1 cellular context compared by ENCODE assay signal in genomic region chr12:2335109-2335508, GRCh38.
TF ChIP-seq lines count a peak whose summit lies in the region.

No MANE protein-coding gene starts in this region.

TF ChIP-seq in HEK293, 187 proteins besides CTCF, POLR2A, EP300 and RAD21 (continued from another document):
- TF ChIP-seq, protein P1, sequence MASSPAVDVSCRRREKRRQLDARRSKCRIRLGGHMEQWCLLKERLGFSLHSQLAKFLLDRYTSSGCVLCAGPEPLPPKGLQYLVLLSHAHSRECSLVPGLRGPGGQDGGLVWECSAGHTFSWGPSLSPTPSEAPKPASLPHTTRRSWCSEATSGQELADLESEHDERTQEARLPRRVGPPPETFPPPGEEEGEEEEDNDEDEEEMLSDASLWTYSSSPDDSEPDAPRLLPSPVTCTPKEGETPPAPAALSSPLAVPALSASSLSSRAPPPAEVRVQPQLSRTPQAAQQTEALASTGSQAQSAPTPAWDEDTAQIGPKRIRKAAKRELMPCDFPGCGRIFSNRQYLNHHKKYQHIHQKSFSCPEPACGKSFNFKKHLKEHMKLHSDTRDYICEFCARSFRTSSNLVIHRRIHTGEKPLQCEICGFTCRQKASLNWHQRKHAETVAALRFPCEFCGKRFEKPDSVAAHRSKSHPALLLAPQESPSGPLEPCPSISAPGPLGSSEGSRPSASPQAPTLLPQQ (tag by site-specific recombination; IDR thresholded peaks at IDR 0.05), result no peak
- TF ChIP-seq KLF9 (tag by site-specific recombination; IDR thresholded peaks at IDR 0.05; ENCODE audit: low read depth), result no peak
- TF ChIP-seq SP7 (tag by site-specific recombination; IDR thresholded peaks at IDR 0.05), result no peak
- TF ChIP-seq ZNF138 (tag by site-specific recombination; IDR thresholded peaks at IDR 0.05; ENCODE audit: borderline replicate concordance), result no peak
- no peak for TF ChIP-seq ZNF600 (tag by site-specific recombination; IDR thresholded peaks at IDR 0.05)
- 0 out of 2 replicates have a peak, but pooled peaks have one; percentile 11 for TF ChIP-seq ZIC2 (tag by site-specific recombination; IDR thresholded peaks at IDR 0.05)
- TF ChIP-seq, protein P2, sequence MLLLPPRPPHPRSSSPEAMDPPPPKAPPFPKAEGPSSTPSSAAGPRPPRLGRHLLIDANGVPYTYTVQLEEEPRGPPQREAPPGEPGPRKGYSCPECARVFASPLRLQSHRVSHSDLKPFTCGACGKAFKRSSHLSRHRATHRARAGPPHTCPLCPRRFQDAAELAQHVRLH (tag by site-specific recombination; IDR thresholded peaks at IDR 0.05), result no peak
- no peak for TF ChIP-seq GFI1B (tag by site-specific recombination; IDR thresholded peaks at IDR 0.05)
- TF ChIP-seq, protein P3, sequence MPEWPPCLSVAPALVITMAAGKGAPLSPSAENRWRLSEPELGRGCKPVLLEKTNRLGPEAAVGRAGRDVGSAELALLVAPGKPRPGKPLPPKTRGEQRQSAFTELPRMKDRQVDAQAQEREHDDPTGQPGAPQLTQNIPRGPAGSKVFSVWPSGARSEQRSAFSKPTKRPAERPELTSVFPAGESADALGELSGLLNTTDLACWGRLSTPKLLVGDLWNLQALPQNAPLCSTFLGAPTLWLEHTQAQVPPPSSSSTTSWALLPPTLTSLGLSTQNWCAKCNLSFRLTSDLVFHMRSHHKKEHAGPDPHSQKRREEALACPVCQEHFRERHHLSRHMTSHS (tag by site-specific recombination; IDR thresholded peaks at IDR 0.05), result no peak
- TF ChIP-seq ZNF426 (tag by site-specific recombination; IDR thresholded peaks at IDR 0.05), result no peak
- no peak for TF ChIP-seq ZNF354C (tag by site-specific recombination; IDR thresholded peaks at IDR 0.05; ENCODE audit: borderline replicate concordance, low read depth)
- TF ChIP-seq SCRT2 (tag by site-specific recombination; IDR thresholded peaks at IDR 0.05), result peak; percentile 22; the same call in 1 of the 2 replicates
- TF ChIP-seq EGR2 (tag by site-specific recombination; IDR thresholded peaks at IDR 0.05; ENCODE audit: low read depth), result no peak
- no peak for TF ChIP-seq ZNF175 (tag by site-specific recombination; IDR thresholded peaks at IDR 0.05)
- TF ChIP-seq, protein P4, sequence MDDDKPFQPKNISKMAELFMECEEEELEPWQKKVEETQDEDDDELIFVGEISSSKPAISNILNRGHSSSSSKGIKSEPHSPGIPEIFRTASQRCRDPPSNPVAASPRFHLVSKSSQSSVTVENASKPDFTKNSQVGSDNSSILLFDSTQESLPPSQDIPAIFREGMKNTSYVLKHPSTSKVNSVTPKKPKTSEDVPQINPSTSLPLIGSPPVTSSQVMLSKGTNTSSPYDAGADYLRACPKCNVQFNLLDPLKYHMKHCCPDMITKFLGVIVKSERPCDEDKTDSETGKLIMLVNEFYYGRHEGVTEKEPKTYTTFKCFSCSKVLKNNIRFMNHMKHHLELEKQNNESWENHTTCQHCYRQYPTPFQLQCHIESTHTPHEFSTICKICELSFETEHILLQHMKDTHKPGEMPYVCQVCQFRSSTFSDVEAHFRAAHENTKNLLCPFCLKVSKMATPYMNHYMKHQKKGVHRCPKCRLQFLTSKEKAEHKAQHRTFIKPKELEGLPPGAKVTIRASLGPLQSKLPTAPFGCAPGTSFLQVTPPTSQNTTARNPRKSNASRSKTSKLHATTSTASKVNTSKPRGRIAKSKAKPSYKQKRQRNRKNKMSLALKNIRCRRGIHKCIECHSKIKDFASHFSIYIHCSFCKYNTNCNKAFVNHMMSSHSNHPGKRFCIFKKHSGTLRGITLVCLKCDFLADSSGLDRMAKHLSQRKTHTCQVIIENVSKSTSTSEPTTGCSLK (tag by site-specific recombination; IDR thresholded peaks at IDR 0.05), result no peak
- TF ChIP-seq, protein P5, sequence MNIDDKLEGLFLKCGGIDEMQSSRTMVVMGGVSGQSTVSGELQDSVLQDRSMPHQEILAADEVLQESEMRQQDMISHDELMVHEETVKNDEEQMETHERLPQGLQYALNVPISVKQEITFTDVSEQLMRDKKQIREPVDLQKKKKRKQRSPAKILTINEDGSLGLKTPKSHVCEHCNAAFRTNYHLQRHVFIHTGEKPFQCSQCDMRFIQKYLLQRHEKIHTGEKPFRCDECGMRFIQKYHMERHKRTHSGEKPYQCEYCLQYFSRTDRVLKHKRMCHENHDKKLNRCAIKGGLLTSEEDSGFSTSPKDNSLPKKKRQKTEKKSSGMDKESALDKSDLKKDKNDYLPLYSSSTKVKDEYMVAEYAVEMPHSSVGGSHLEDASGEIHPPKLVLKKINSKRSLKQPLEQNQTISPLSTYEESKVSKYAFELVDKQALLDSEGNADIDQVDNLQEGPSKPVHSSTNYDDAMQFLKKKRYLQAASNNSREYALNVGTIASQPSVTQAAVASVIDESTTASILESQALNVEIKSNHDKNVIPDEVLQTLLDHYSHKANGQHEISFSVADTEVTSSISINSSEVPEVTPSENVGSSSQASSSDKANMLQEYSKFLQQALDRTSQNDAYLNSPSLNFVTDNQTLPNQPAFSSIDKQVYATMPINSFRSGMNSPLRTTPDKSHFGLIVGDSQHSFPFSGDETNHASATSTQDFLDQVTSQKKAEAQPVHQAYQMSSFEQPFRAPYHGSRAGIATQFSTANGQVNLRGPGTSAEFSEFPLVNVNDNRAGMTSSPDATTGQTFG (tag by site-specific recombination; IDR thresholded peaks at IDR 0.05; ENCODE audit: borderline replicate concordance), result no peak
- no peak for TF ChIP-seq TCF7L2 (IDR thresholded peaks at IDR 0.05; ENCODE audit: borderline replicate concordance, low read depth, low read length)
- peak; percentile 23; the same call in 1 of the 2 replicates for TF ChIP-seq OSR2 (tag by site-specific recombination; IDR thresholded peaks at IDR 0.05)
- TF ChIP-seq ZNF114 (tag by site-specific recombination; IDR thresholded peaks at IDR 0.05), result no peak
- no peak for TF ChIP-seq ZNF677 (tag by site-specific recombination; IDR thresholded peaks at IDR 0.05)
- TF ChIP-seq ZNF624 (tag by site-specific recombination; IDR thresholded peaks at IDR 0.05), result no peak
- TF ChIP-seq PRDM2 (tag by site-specific recombination; IDR thresholded peaks at IDR 0.05; ENCODE audit: borderline replicate concordance), result no peak
- TF ChIP-seq FEZF1 (tag by site-specific recombination; IDR thresholded peaks at IDR 0.05), result peak; percentile 60
- TF ChIP-seq ZSCAN23 (tag by site-specific recombination; IDR thresholded peaks at IDR 0.05), result no peak
